ENCODE assay signal across 14 cellular contexts in genomic region chrX:46838974-46839480, GRCh38. TPM values are rescaled to one million over a fixed set of nuclear protein-coding genes. Genes with fewer than 3 reads are reported as not detected.
A peak's percentile ranks its signal among the peaks of the same experiment; 100 is the strongest.
DNase-seq lines count a peak whose midpoint lies in the region; ATAC-seq and TF ChIP-seq lines count a peak whose summit lies in the region.
"Had no signal": no experiment of that assay in that cellular context is flagged by ENCODE, and none has a peak within 500 bp of the region (broad histone marks: within the 10 kb centered on the region; RNA-seq: fewer than 3 reads in every experiment).

No MANE protein-coding gene starts in this region.

- no peak for ATAC-seq in activated CD8-positive, alpha-beta T cell treated with anti-CD3 and anti-CD28 coated beads for 36 hours
- ATAC-seq in activated CD8-positive, alpha-beta T cell treated with anti-CD3 and anti-CD28 coated beads, Interleukin-2, amount 10 ng/mL, durations not matched to agents 7 days and 5 days: no peak
- ATAC-seq in GM19463 (IDR thresholded peaks at IDR 0.05; ENCODE audit: unreplicated experiment): no peak
- ATAC-seq: naive thymus-derived CD8-positive, alpha-beta T cell; stimulated activated memory B cell treated with anti-CD40 and anti-IgM and Interleukin-4, amounts not matched to agents 10 μg/mL and 1 μg/mL and 100 μg/mL, for 72 hours had no signal

- H3K36me3 Mint-ChIP-seq in activated CD8-positive, alpha-beta T cell treated with anti-CD3 and anti-CD28 coated beads for 36 hours (ENCODE audit: low read depth): peaks cover 3% of the 10 kb centered on the region
- H3K36me3 Mint-ChIP-seq in activated CD8-positive, alpha-beta T cell treated with anti-CD3 and anti-CD28 coated beads, Interleukin-2, amount 10 ng/mL, durations not matched to agents 7 days and 5 days (ENCODE audit: low read depth): peaks cover 6% of the 10 kb centered on the region
- peaks cover 13% of the 10 kb centered on the region for H3K36me3 Mint-ChIP-seq in dendritic cell treated with granulocyte-macrophage colony-stimulating factor and Interleukin-4, amounts not matched to agents 40 ng/mL and 50 ng/mL, for 4 days (ENCODE audit: low read depth)
- no peaks in the 10 kb centered on the region for H3K36me3 Mint-ChIP-seq in osteocyte (ENCODE audit: unreplicated experiment)
- peaks cover 0 to 12% (median 2%) of the 10 kb centered on the region in 3 donors for H3K36me3 Mint-ChIP-seq in CD8-positive, alpha-beta memory T cell
- H3K36me3 Mint-ChIP-seq: naive thymus-derived CD8-positive, alpha-beta T cell; stimulated activated memory B cell treated with anti-CD40 and anti-IgM and Interleukin-4, amounts not matched to agents 10 μg/mL and 1 μg/mL and 100 μg/mL, for 72 hours had no signal

- no peaks in the 10 kb centered on the region for H3K27me3 ChIP-seq in MG63
- no peaks in the 10 kb centered on the region for H3K27me3 ChIP-seq in CD8-positive, alpha-beta memory T cell (ENCODE audit: insufficient read depth, low read length, poor library complexity, severe bottlenecking)

- POLR2A ChIA-PET in activated CD8-positive, alpha-beta T cell treated with anti-CD3 and anti-CD28 coated beads for 36 hours (lab: Charles Lee): no interaction called here
- POLR2A ChIA-PET in activated CD8-positive, alpha-beta T cell treated with anti-CD3 and anti-CD28 coated beads, Interleukin-2, amount 10 ng/mL, durations not matched to agents 7 days and 5 days (lab: Charles Lee): no interaction called here
- POLR2A ChIA-PET in CD8-positive, alpha-beta memory T cell (lab: Charles Lee): interaction anchor here (1.1 kb wide), 1 partner anchor 306 kb away, joined by 4 read pairs; the partner anchor contains the start of genes NDUFB11 and RBM10

- in situ Hi-C loops in GM13976 (cut with MboI; ENCODE audit: low sequenced_read_pairs, unreplicated experiment): no loop called here

- no peaks in the 10 kb centered on the region for H3K9me3 ChIP-seq in MG63
- H3K9me3 ChIP-seq in CD8-positive, alpha-beta memory T cell (ENCODE audit: low read length): no peaks in the 10 kb centered on the region

- intact Hi-C loops in activated CD8-positive, alpha-beta T cell treated with anti-CD3 and anti-CD28 coated beads for 36 hours (cut with micrococcal nuclease): no loop called here
- intact Hi-C loops in dendritic cell treated with granulocyte-macrophage colony-stimulating factor and Interleukin-4, amounts not matched to agents 40 ng/mL and 50 ng/mL, for 4 days (cut with micrococcal nuclease): loop anchor here (2.0 kb wide), 1 partner anchor 24 kb away; no protein-coding TSS in a partner anchor

- H3K36me3 ChIP-seq in MG63: no peaks in the 10 kb centered on the region
- H3K36me3 ChIP-seq in CD8-positive, alpha-beta memory T cell (ENCODE audit: insufficient read depth, low read length): no peaks in the 10 kb centered on the region

- H3K27ac Mint-ChIP-seq in activated CD8-positive, alpha-beta T cell treated with anti-CD3 and anti-CD28 coated beads for 36 hours: no peak overlapping the region
- no peak overlapping the region for H3K27ac Mint-ChIP-seq in activated CD8-positive, alpha-beta T cell treated with anti-CD3 and anti-CD28 coated beads, Interleukin-2, amount 10 ng/mL, durations not matched to agents 7 days and 5 days
- H3K27ac Mint-ChIP-seq in dendritic cell treated with granulocyte-macrophage colony-stimulating factor and Interleukin-4, amounts not matched to agents 40 ng/mL and 50 ng/mL, for 4 days: no peak overlapping the region
- peak overlapping the region; percentile 97 for H3K27ac Mint-ChIP-seq in osteocyte (ENCODE audit: unreplicated experiment)
- no peak overlapping the region for H3K27ac Mint-ChIP-seq in CD8-positive, alpha-beta memory T cell

- H3K9me3 Mint-ChIP-seq in activated CD8-positive, alpha-beta T cell treated with anti-CD3 and anti-CD28 coated beads for 36 hours: no peaks in the 10 kb centered on the region
- H3K9me3 Mint-ChIP-seq in activated CD8-positive, alpha-beta T cell treated with anti-CD3 and anti-CD28 coated beads, Interleukin-2, amount 10 ng/mL, durations not matched to agents 7 days and 5 days (ENCODE audit: insufficient read depth): no peaks in the 10 kb centered on the region
- H3K9me3 Mint-ChIP-seq in dendritic cell treated with granulocyte-macrophage colony-stimulating factor and Interleukin-4, amounts not matched to agents 40 ng/mL and 50 ng/mL, for 4 days: no peaks in the 10 kb centered on the region
- H3K9me3 Mint-ChIP-seq in osteocyte (ENCODE audit: unreplicated experiment): no peaks in the 10 kb centered on the region
- no peaks in the 10 kb centered on the region for H3K9me3 Mint-ChIP-seq in CD8-positive, alpha-beta memory T cell
- H3K9me3 Mint-ChIP-seq: naive thymus-derived CD8-positive, alpha-beta T cell; stimulated activated memory B cell treated with anti-CD40 and anti-IgM and Interleukin-4, amounts not matched to agents 10 μg/mL and 1 μg/mL and 100 μg/mL, for 72 hours had no signal

- no peaks in the 10 kb centered on the region for H3K27me3 Mint-ChIP-seq in activated CD8-positive, alpha-beta T cell treated with anti-CD3 and anti-CD28 coated beads for 36 hours
- no peaks in the 10 kb centered on the region for H3K27me3 Mint-ChIP-seq in activated CD8-positive, alpha-beta T cell treated with anti-CD3 and anti-CD28 coated beads, Interleukin-2, amount 10 ng/mL, durations not matched to agents 7 days and 5 days (ENCODE audit: low read depth)
- no peaks in the 10 kb centered on the region for H3K27me3 Mint-ChIP-seq in dendritic cell treated with granulocyte-macrophage colony-stimulating factor and Interleukin-4, amounts not matched to agents 40 ng/mL and 50 ng/mL, for 4 days
- H3K27me3 Mint-ChIP-seq in osteocyte (ENCODE audit: unreplicated experiment): no peaks in the 10 kb centered on the region
- H3K27me3 Mint-ChIP-seq in CD8-positive, alpha-beta memory T cell: no peaks in the 10 kb centered on the region
- H3K27me3 Mint-ChIP-seq: naive thymus-derived CD8-positive, alpha-beta T cell; stimulated activated memory B cell treated with anti-CD40 and anti-IgM and Interleukin-4, amounts not matched to agents 10 μg/mL and 1 μg/mL and 100 μg/mL, for 72 hours had no signal

- H3K27ac ChIP-seq in CD8-positive, alpha-beta memory T cell (ENCODE audit: low read depth, low read length): no peak overlapping the region

- H3K4me1 Mint-ChIP-seq in activated CD8-positive, alpha-beta T cell treated with anti-CD3 and anti-CD28 coated beads for 36 hours (ENCODE audit: low read depth): peaks cover 10% of the 10 kb centered on the region
- peaks cover 9% of the 10 kb centered on the region for H3K4me1 Mint-ChIP-seq in activated CD8-positive, alpha-beta T cell treated with anti-CD3 and anti-CD28 coated beads, Interleukin-2, amount 10 ng/mL, durations not matched to agents 7 days and 5 days (ENCODE audit: low read depth)
- H3K4me1 Mint-ChIP-seq in dendritic cell treated with granulocyte-macrophage colony-stimulating factor and Interleukin-4, amounts not matched to agents 40 ng/mL and 50 ng/mL, for 4 days (ENCODE audit: low read depth): peaks cover 5% of the 10 kb centered on the region
- H3K4me1 Mint-ChIP-seq in osteocyte (ENCODE audit: unreplicated experiment): peaks cover 27% of the 10 kb centered on the region
- H3K4me1 Mint-ChIP-seq in CD8-positive, alpha-beta memory T cell: peaks cover 16 to 37% (median 23%) of the 10 kb centered on the region in 3 donors

- H3K4me1 ChIP-seq in CD8-positive, alpha-beta memory T cell (ENCODE audit: insufficient read depth, low read length): no peaks in the 10 kb centered on the region

- H3K4me3 Mint-ChIP-seq in activated CD8-positive, alpha-beta T cell treated with anti-CD3 and anti-CD28 coated beads for 36 hours: peak overlapping the region; percentile 97
- no peak overlapping the region for H3K4me3 Mint-ChIP-seq in activated CD8-positive, alpha-beta T cell treated with anti-CD3 and anti-CD28 coated beads, Interleukin-2, amount 10 ng/mL, durations not matched to agents 7 days and 5 days
- H3K4me3 Mint-ChIP-seq in dendritic cell treated with granulocyte-macrophage colony-stimulating factor and Interleukin-4, amounts not matched to agents 40 ng/mL and 50 ng/mL, for 4 days: peak overlapping the region; percentile 34
- peak overlapping the region; percentile 96 for H3K4me3 Mint-ChIP-seq in osteocyte (ENCODE audit: unreplicated experiment)
- no peak overlapping the region for H3K4me3 Mint-ChIP-seq in CD8-positive, alpha-beta memory T cell

- no peak overlapping the region; the same call in 1 of the 2 replicates for H3K4me3 ChIP-seq in MG63
- H3K4me3 ChIP-seq in CD8-positive, alpha-beta memory T cell (ENCODE audit: low read length): no peak overlapping the region

- CTCF ChIA-PET in activated CD8-positive, alpha-beta T cell treated with anti-CD3 and anti-CD28 coated beads for 36 hours (lab: Charles Lee): no interaction called here
- CTCF ChIA-PET in activated CD8-positive, alpha-beta T cell treated with anti-CD3 and anti-CD28 coated beads, Interleukin-2, amount 10 ng/mL, durations not matched to agents 7 days and 5 days (lab: Charles Lee): interaction anchor here (0.7 kb wide), 1 partner anchor 80 kb away, joined by 3 read pairs; the partner anchor contains the start of gene SLC9A7
- CTCF ChIA-PET in CD8-positive, alpha-beta memory T cell (lab: Charles Lee): no interaction called here

- DNase-seq in activated CD8-positive, alpha-beta T cell treated with anti-CD3 and anti-CD28 coated beads for 36 hours: no peak
- no peak for DNase-seq in activated CD8-positive, alpha-beta T cell treated with anti-CD3 and anti-CD28 coated beads, Interleukin-2, amount 10 ng/mL, durations not matched to agents 7 days and 5 days
- DNase-seq in MG63 (peak; percentile 2), osteocyte (ENCODE audit: extremely low spot score, unreplicated experiment) (no peak), GM13976 (ENCODE audit: low spot score) (no peak)
- DNase-seq in CD8-positive, alpha-beta memory T cell: no peak
- DNase-seq: activated CD4-positive, alpha-beta T cell treated with anti-CD3 and anti-CD28 coated beads for 48 hours; effector memory CD4-positive, alpha-beta T cell; naive thymus-derived CD8-positive, alpha-beta T cell; NCI-H345; SHP77 had no signal

- TF ChIP-seq CTCF in activated CD8-positive, alpha-beta T cell treated with anti-CD3 and anti-CD28 coated beads for 36 hours (IDR thresholded peaks at IDR 0.05): no peak
- no peak for TF ChIP-seq CTCF in osteocyte (IDR thresholded peaks at IDR 0.05)
- TF ChIP-seq CTCF in GM13976 (IDR thresholded peaks at IDR 0.05; ENCODE audit: borderline replicate concordance, control extremely low read depth, extremely low read depth, insufficient read depth, missing control alignments): no peak

RNA-seq across cellular contexts. Expression of gene RP2, which starts 2.2 kb away (rescaled TPM):
- 1 to 10 TPM; 5.1 to 5.5 TPM for total RNA-seq in activated CD8-positive, alpha-beta T cell treated with anti-CD3 and anti-CD28 coated beads for 36 hours
- 10 to 100 TPM; 11.1 to 12.8 TPM for total RNA-seq in activated CD8-positive, alpha-beta T cell treated with anti-CD3 and anti-CD28 coated beads, Interleukin-2, amount 10 ng/mL, durations not matched to agents 7 days and 5 days
- total RNA-seq in MG63 (2014; rRNA removed; shearing (Covaris generic); ENCODE audit: low replicate concordance): 6.3 and 11.5 TPM in 2 replicates
- 15.0 and 15.7 TPM in 2 replicates for total RNA-seq in osteocyte
- total RNA-seq in CD8-positive, alpha-beta memory T cell: 1 to 10 TPM; 5.5 to 6.9 TPM
- polyA plus RNA-seq in CD8-positive, alpha-beta memory T cell: 6.4 TPM

Comparison
In these comparisons a context has a peak if more than half of its experiments do, and no peak if none do; other contexts are left out.
1. H3K4me3 Mint-ChIP-seq: peak in activated CD8-positive, alpha-beta T cell treated with anti-CD3 and anti-CD28 coated beads for 36 hours (single experiment), dendritic cell treated with granulocyte-macrophage colony-stimulating factor and Interleukin-4, amounts not matched to agents 40 ng/mL and 50 ng/mL, for 4 days (single experiment) and osteocyte (single experiment); none in activated CD8-positive, alpha-beta T cell treated with anti-CD3 and anti-CD28 coated beads, Interleukin-2, amount 10 ng/mL, durations not matched to agents 7 days and 5 days (single experiment) and CD8-positive, alpha-beta memory T cell (0 of 7).